In genomic region chr11:46181387-46181786, GRCh38 we compare ENCODE assay signal across 33 cellular contexts.
"Had no signal": no experiment of that assay in that cellular context is flagged by ENCODE, and none has a peak within 500 bp of the region (broad histone marks: within the 10 kb centered on the region; RNA-seq: fewer than 3 reads in every experiment).

No MANE protein-coding gene starts in this region.

- H2AFZ ChIP-seq: PC-9 had no signal

- H3K4me3 ChIP-seq: MG63, PC-9, SJCRH30 had no signal

- H3K27ac ChIP-seq: PC-9, RWPE1, SJCRH30 had no signal

- ATAC-seq: Panc1, Right ventricle myocardium inferior had no signal

- H3K9ac ChIP-seq: SK-N-SH had no signal

- H3K9me3 ChIP-seq: MG63, SJCRH30, SK-N-SH had no signal

- DNase-seq: Kasumi-1, MG63, NCI-H1048, NCI-H1092 treated with DMSO at 0.1 percent for 48 hours, NCI-H1105 treated with DMSO at 0.1 percent for 48 hours, NCI-H1417, NCI-H1436, NCI-H146, NCI-H1694, NCI-H187, NCI-H1930, NCI-H2029 treated with DMSO at 0.1 percent for 48 hours, NCI-H2081 treated with DMSO at 0.1 percent for 48 hours, NCI-H2107, NCI-H2171, NCI-H226, NCI-H446 treated with DMSO at 0.1 percent for 48 hours, NCI-H510A, NCI-H524, NCI-H526, NCI-H69, NCI-H748 treated with DMSO at 0.1 percent for 48 hours, NCI-H82, PC-9, SHP77, SIG-M5, SJCRH30, SK-N-SH, SW 1271, T-helper 1 cell had no signal

- H3K36me3 ChIP-seq: MG63, SJCRH30 had no signal

- H3K4me2 ChIP-seq: PC-9, SK-N-SH had no signal

- H3K4me1 ChIP-seq: SJCRH30 had no signal

- H3K27me3 ChIP-seq: SJCRH30 had no signal
